In genomic region chr5:37090781-37091180, GRCh38 we compare ENCODE assay signal across 16 cellular contexts.
"Had no signal": no experiment of that assay in that cellular context is flagged by ENCODE, and none has a peak within 500 bp of the region (broad histone marks: within the 10 kb centered on the region; RNA-seq: fewer than 3 reads in every experiment).

No MANE protein-coding gene starts in this region.

- H3K4me3 ChIP-seq: sigmoid colon, spleen, upper lobe of left lung had no signal

- H3K27me3 Mint-ChIP-seq: activated B cell treated with CpG ODN at 0.5 μM for 24 hours; dendritic cell treated with granulocyte-macrophage colony-stimulating factor and Interleukin-4, amounts not matched to agents 40 ng/mL and 50 ng/mL, for 4 days; effector memory CD8-positive, alpha-beta T cell; stimulated activated naive CD8-positive, alpha-beta T cell treated with anti-CD3 and anti-CD28 coated beads, Interleukin-15, amount 100 ng/mL, for 72 hours had no signal

- ATAC-seq: activated CD8-positive, alpha-beta T cell treated with anti-CD3 and anti-CD28 coated beads, Interleukin-2, amount 10 ng/mL, durations not matched to agents 7 days and 5 days; effector memory CD8-positive, alpha-beta T cell; stimulated activated naive CD8-positive, alpha-beta T cell treated with anti-CD3 and anti-CD28 coated beads, Interleukin-15, amount 100 ng/mL, for 72 hours had no signal

- H3K4me3 Mint-ChIP-seq: activated B cell treated with CpG ODN at 0.5 μM for 24 hours; activated CD8-positive, alpha-beta T cell treated with anti-CD3 and anti-CD28 coated beads, Interleukin-2, amount 10 ng/mL, durations not matched to agents 7 days and 5 days; dendritic cell treated with granulocyte-macrophage colony-stimulating factor and Interleukin-4, amounts not matched to agents 40 ng/mL and 50 ng/mL, for 4 days; effector memory CD8-positive, alpha-beta T cell; stimulated activated naive CD8-positive, alpha-beta T cell treated with anti-CD3 and anti-CD28 coated beads, Interleukin-15, amount 100 ng/mL, for 72 hours had no signal

- H3K4me1 Mint-ChIP-seq: activated B cell treated with CpG ODN at 0.5 μM for 24 hours; stimulated activated naive CD8-positive, alpha-beta T cell treated with anti-CD3 and anti-CD28 coated beads, Interleukin-15, amount 100 ng/mL, for 72 hours had no signal

- DNase-seq: activated B cell treated with CpG ODN at 0.5 μM for 24 hours; activated CD4-positive, alpha-beta T cell treated with anti-CD3 and anti-CD28 coated beads for 48 hours; activated CD8-positive, alpha-beta memory T cell treated with anti-CD3 and anti-CD28 coated beads, Interleukin-2, amount 50 U/mL, for 4 hours; activated CD8-positive, alpha-beta T cell treated with anti-CD3 and anti-CD28 coated beads, Interleukin-2, amount 10 ng/mL, durations not matched to agents 7 days and 5 days; activated naive CD4-positive, alpha-beta T cell; aorta; effector memory CD8-positive, alpha-beta T cell; glutamatergic neuron; midbrain; sigmoid colon; spleen; stimulated activated naive CD8-positive, alpha-beta T cell treated with anti-CD3 and anti-CD28 coated beads, Interleukin-15, amount 100 ng/mL, for 72 hours; T-helper 2 cell; upper lobe of left lung had no signal

- H3K27me3 ChIP-seq: sigmoid colon, spleen, upper lobe of left lung had no signal

- H3K9me3 ChIP-seq: sigmoid colon, upper lobe of left lung had no signal

- H3K9me3 Mint-ChIP-seq: dendritic cell treated with granulocyte-macrophage colony-stimulating factor and Interleukin-4, amounts not matched to agents 40 ng/mL and 50 ng/mL, for 4 days had no signal

- H3K36me3 ChIP-seq: upper lobe of left lung had no signal

- H3K27ac ChIP-seq: epithelial cell of prostate, sigmoid colon, spleen, upper lobe of left lung had no signal

- H3K4me1 ChIP-seq: sigmoid colon, spleen, upper lobe of left lung had no signal
